In the genomic region with DNA sequence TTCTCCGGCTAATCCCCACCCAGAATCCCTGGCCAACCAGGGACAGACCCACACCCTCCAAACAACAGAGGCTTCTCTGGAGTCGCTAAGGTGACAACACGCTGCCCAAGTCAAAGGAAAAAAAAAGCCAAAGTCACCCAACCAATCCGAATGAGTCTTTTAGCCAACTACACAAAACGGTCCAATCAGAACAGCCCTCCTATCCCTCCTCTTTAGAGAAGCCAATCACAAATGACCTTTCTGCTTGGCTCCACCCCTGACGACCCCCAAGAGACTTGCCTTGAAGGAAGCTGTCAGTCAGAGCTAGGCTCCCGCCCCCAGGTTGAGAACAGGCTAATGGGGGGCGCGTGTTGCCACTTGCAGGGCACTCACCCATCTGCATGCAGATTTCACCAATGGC, we compare ENCODE assay signal across 9 cellular contexts. TPM values are rescaled to one million over a fixed set of nuclear protein-coding genes. Genes with fewer than 3 reads are reported as not detected.
A peak's percentile ranks its signal among the peaks of the same experiment; 100 is the strongest.
DNase-seq lines count a peak whose midpoint lies in the region; ATAC-seq and FAIRE-seq lines count a peak whose summit lies in the region.
"Had no signal": no experiment of that assay in that cellular context is flagged by ENCODE, and none has a peak within 500 bp of the region (broad histone marks: within the 10 kb centered on the region; RNA-seq: fewer than 3 reads in every experiment).

No MANE protein-coding gene starts in this region.

- DNase-seq in NCI-H69 (lab: John Stamatoyannopoulos, UW) (peak; percentile 77), COR-L47 (lab: John Stamatoyannopoulos, UW) (no peak), epidermal melanocyte (ENCODE audit: insufficient read length, low spot score) (no peak)

- ATAC-seq in GM19452 (IDR thresholded peaks at IDR 0.05; ENCODE audit: unreplicated experiment) (no peak), GM18868 (IDR thresholded peaks at IDR 0.05; ENCODE audit: unreplicated experiment) (no peak)

- no peak overlapping the region for H3K4me3 ChIP-seq in ectodermal cell (ENCODE audit: insufficient read depth, low read depth, low read length)

- no peaks in the 10 kb centered on the region for H3K27me3 ChIP-seq in ectodermal cell (ENCODE audit: control insufficient read depth, insufficient read depth, low read length, poor library complexity, severe bottlenecking)
- H3K27me3 ChIP-seq: neutrophil had no signal

- no peaks in the 10 kb centered on the region for H3K4me1 ChIP-seq in ectodermal cell (ENCODE audit: control insufficient read depth, insufficient read depth, low read length)

- peak overlapping the region; percentile 92 for H3K27ac ChIP-seq in ectodermal cell (ENCODE audit: insufficient read depth, low read depth, low read length, poor library complexity, severe bottlenecking)
- H3K27ac ChIP-seq: neutrophil had no signal

- 47 to 48% methylated on average over 9 of the region's 9 CpGs for WGBS in ectodermal cell, 2 experiments

- H3K9me3 ChIP-seq in ectodermal cell (ENCODE audit: control insufficient read depth, low read length): no peaks in the 10 kb centered on the region
- H3K9me3 ChIP-seq: neutrophil had no signal

- H3K36me3 ChIP-seq in ectodermal cell (ENCODE audit: control insufficient read depth, insufficient read depth, low read length): peaks cover 53% of the 10 kb centered on the region

- FAIRE-seq in A204.1 (lab: Jason Lieb, UNC) (peak; percentile 3), G401.6 (lab: Jason Lieb, UNC) (peak; percentile 97)

RNA-seq across cellular contexts. Expression of a gene that starts 6.6 kb away (rescaled TPM):
- polyA plus RNA-seq in ectodermal cell (2013, experiment 1 of 4): 17.6 TPM
- 20.1 TPM for polyA plus RNA-seq in ectodermal cell (2013, experiment 2 of 4)
- 17.4 TPM for polyA plus RNA-seq in ectodermal cell (2013, experiment 3 of 4)
- polyA plus RNA-seq in ectodermal cell (2013, experiment 4 of 4): 20.6 TPM

RNA-seq across cellular contexts. Expression of a gene that starts 15.3 kb away (rescaled TPM):
- polyA plus RNA-seq in ectodermal cell (2013, experiment 1 of 4): not detected
- not detected for polyA plus RNA-seq in ectodermal cell (2013, experiment 2 of 4)
- polyA plus RNA-seq in ectodermal cell (2013, experiment 3 of 4): not detected
- polyA plus RNA-seq in ectodermal cell (2013, experiment 4 of 4): not detected

RNA-seq across cellular contexts. Expression of a gene that starts 20.7 kb away (rescaled TPM):
- polyA plus RNA-seq in ectodermal cell (2013, experiment 1 of 4): 94.7 TPM
- polyA plus RNA-seq in ectodermal cell (2013, experiment 2 of 4): 90.7 TPM
- 66.9 TPM for polyA plus RNA-seq in ectodermal cell (2013, experiment 3 of 4)
- 78.1 TPM for polyA plus RNA-seq in ectodermal cell (2013, experiment 4 of 4)

RNA-seq across cellular contexts. Expression of a gene that starts 21.4 kb away (rescaled TPM):
- polyA plus RNA-seq in ectodermal cell (2013, experiment 1 of 4): 96.6 TPM
- polyA plus RNA-seq in ectodermal cell (2013, experiment 2 of 4): 87.1 TPM
- polyA plus RNA-seq in ectodermal cell (2013, experiment 3 of 4): 81.7 TPM
- polyA plus RNA-seq in ectodermal cell (2013, experiment 4 of 4): 88.5 TPM

RNA-seq across cellular contexts. Expression of a gene that starts 31.4 kb away (rescaled TPM):
- 160 TPM for polyA plus RNA-seq in ectodermal cell (2013, experiment 1 of 4)
- 155 TPM for polyA plus RNA-seq in ectodermal cell (2013, experiment 2 of 4)
- 139 TPM for polyA plus RNA-seq in ectodermal cell (2013, experiment 3 of 4)
- 150 TPM for polyA plus RNA-seq in ectodermal cell (2013, experiment 4 of 4)
